8 cellular contexts compared by ENCODE assay signal in the genomic region with DNA sequence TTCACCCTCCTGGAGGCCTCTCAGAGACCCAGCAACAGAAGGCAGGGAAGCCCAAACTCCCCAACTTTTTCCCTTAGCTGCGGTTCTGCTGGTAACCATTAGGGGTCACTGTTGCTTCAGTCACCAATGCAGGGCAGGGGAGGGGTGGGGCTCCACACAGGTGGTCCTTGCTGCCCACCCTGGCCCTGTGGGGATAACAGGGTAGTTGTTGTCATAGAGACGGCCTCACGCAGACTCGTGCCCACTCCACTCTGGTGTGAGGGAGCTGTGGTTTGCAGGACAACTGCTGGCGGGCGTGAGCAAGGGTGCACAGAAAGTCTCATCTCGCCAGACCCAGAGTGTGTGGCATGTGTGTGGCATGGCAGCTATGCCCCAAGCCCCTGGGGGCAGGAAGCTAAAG. TPM values are rescaled to one million over a fixed set of nuclear protein-coding genes. Genes with fewer than 3 reads are reported as not detected.
DNase-seq lines count a peak whose midpoint lies in the region; ATAC-seq and TF ChIP-seq lines count a peak whose summit lies in the region.
"Had no signal": no experiment of that assay in that cellular context is flagged by ENCODE, and none has a peak within 500 bp of the region (broad histone marks: within the 10 kb centered on the region; RNA-seq: fewer than 3 reads in every experiment).

No MANE protein-coding gene starts in this region.

- POLR2A ChIA-PET in GM10248 (lab: Yijun Ruan, JAX): no interaction called here

- peak; percentile 86 for TF ChIP-seq CTCF in GM10248 (IDR thresholded peaks at IDR 0.05; ENCODE audit: control extremely low read depth, extremely low read depth, low read depth, missing control alignments)
- TF ChIP-seq CTCF in NB4 (IDR thresholded peaks at IDR 0.05; ENCODE audit: low read depth, low read length): peak; percentile 79
- TF ChIP-seq CTCF in fibroblast of the aortic adventitia (IDR thresholded peaks at IDR 0.05; ENCODE audit: insufficient read depth, low read length): peak; percentile 94

- TF ChIP-seq POLR2A in NB4 (IDR thresholded peaks at IDR 0.05; ENCODE audit: extremely low read depth, insufficient read length): no peak

- CTCF ChIA-PET in GM10248 (lab: Yijun Ruan, JAX): interaction anchor here (0.6 to 4.9 kb wide), 40 partner anchors 8 to 479 kb away, joined by 3 to 149 read pairs (median 5); partner anchors contain the start of genes INSRR, NTRK1 and SH2D2A

- ATAC-seq in sciatic nerve (peak; percentile 67), GM19328 (IDR thresholded peaks at IDR 0.05; ENCODE audit: unreplicated experiment) (no peak)

- intact Hi-C loops in sciatic nerve (cut with DNase I): no loop called here

- DNase-seq in GM10248 (ENCODE audit: extremely low spot score): peak; percentile 75
- peak; percentile 43 for DNase-seq in NB4 (ENCODE audit: low read depth)
- DNase-seq in activated T-cell treated with anti-CD3 and anti-CD28 coated beads, Interleukin-2, amount 50 U/mL, for 1 hour: peak; percentile 63
- DNase-seq in fibroblast of the aortic adventitia (ENCODE audit: low read depth): peak; percentile 25
- DNase-seq in sciatic nerve (ENCODE audit: low spot score): no peak
- DNase-seq in NCI-H1436 treated with DMSO at 0.1 percent for 48 hours (lab: John Stamatoyannopoulos, UW): no peak

- H3K4me3 ChIP-seq in NB4 (ENCODE audit: low read depth, low read length) (no peak overlapping the region), fibroblast of the aortic adventitia (ENCODE audit: low read depth, low read length) (no peak overlapping the region)

RNA-seq across cellular contexts. Expression of gene INSRR, which starts 19.9 kb away (rescaled TPM):
- total RNA-seq in fibroblast of the aortic adventitia (ENCODE audit: low replicate concordance) (0.08 TPM in 1 of 2 replicates, not detected in the other), sciatic nerve (0.40 TPM)
- total RNA-seq: RPMI7951 had no signal

RNA-seq across cellular contexts. Expression of gene NTRK1, which starts 21.7 kb away (rescaled TPM):
- total RNA-seq in fibroblast of the aortic adventitia (ENCODE audit: low replicate concordance) (0.09 TPM in 1 of 2 replicates, not detected in the other), sciatic nerve (1.8 TPM)
- total RNA-seq: RPMI7951 had no signal

RNA-seq across cellular contexts. Expression of gene SH2D2A, which starts 22.3 kb away (rescaled TPM):
- not detected in 2 replicates for total RNA-seq in fibroblast of the aortic adventitia (ENCODE audit: low replicate concordance)
- 1.6 TPM for total RNA-seq in sciatic nerve

RNA-seq across cellular contexts. Expression of gene PEAR1, which starts 54.5 kb away (rescaled TPM):
- total RNA-seq in fibroblast of the aortic adventitia (ENCODE audit: low replicate concordance) (4.8 and 10.8 TPM in 2 replicates), sciatic nerve (74.7 TPM)
- total RNA-seq: RPMI7951 had no signal

Comparison
In these comparisons a context has a peak if more than half of its experiments do, and no peak if none do; other contexts are left out.
1. DNase-seq: peak in GM10248 (single experiment), NB4 (single experiment), activated T-cell treated with anti-CD3 and anti-CD28 coated beads, Interleukin-2, amount 50 U/mL, for 1 hour (single experiment) and fibroblast of the aortic adventitia (single experiment); none in sciatic nerve (single experiment) and NCI-H1436 treated with DMSO at 0.1 percent for 48 hours (single experiment).
2. Peak in every context shown above with its lines, with median percentiles within 50 percentile points of each other: CTCF ChIP-seq.